30 cellular contexts compared by ENCODE assay signal in genomic region chr3:146921693-146922092, GRCh38.
"Had no signal": no experiment of that assay in that cellular context is flagged by ENCODE, and none has a peak within 500 bp of the region (broad histone marks: within the 10 kb centered on the region; RNA-seq: fewer than 3 reads in every experiment).

No MANE protein-coding gene starts in this region.

- H3K9me3 ChIP-seq: ascending aorta, body of pancreas, MG63, SJCRH30 had no signal

- H3K36me3 ChIP-seq: ascending aorta, MG63, SJCRH30 had no signal

- H3K27me3 Mint-ChIP-seq: activated B cell treated with CpG ODN at 0.5 μM for 24 hours; activated CD4-positive, alpha-beta memory T cell treated with anti-CD3 and anti-CD28 coated beads for 36 hours; activated CD4-positive, alpha-beta T cell treated with anti-CD3 and anti-CD28 coated beads, Interleukin-2, amount 10 ng/mL, durations not matched to agents 7 days and 5 days; activated naive CD8-positive, alpha-beta T cell treated with anti-CD3 and anti-CD28 coated beads, Interleukin-2, amount 50 U/mL, for 24 hours; central memory CD8-positive, alpha-beta T cell had no signal

- H3K9me3 Mint-ChIP-seq: activated CD4-positive, alpha-beta T cell treated with anti-CD3 and anti-CD28 coated beads, Interleukin-2, amount 10 ng/mL, durations not matched to agents 7 days and 5 days had no signal

- H3K36me3 Mint-ChIP-seq: activated CD4-positive, alpha-beta memory T cell treated with anti-CD3 and anti-CD28 coated beads for 36 hours had no signal

- H3K4me1 ChIP-seq: ascending aorta, body of pancreas, SJCRH30 had no signal

- DNase-seq: activated B cell treated with CpG ODN at 0.5 μM for 24 hours; activated CD4-positive, alpha-beta memory T cell treated with anti-CD3 and anti-CD28 coated beads for 36 hours; activated CD4-positive, alpha-beta T cell treated with anti-CD3 and anti-CD28 coated beads, Interleukin-2, amount 10 ng/mL, durations not matched to agents 7 days and 5 days; activated CD8-positive, alpha-beta memory T cell treated with anti-CD3 and anti-CD28 coated beads for 24 hours; activated effector memory CD4-positive, alpha-beta T cell treated with anti-CD3 and anti-CD28 coated beads, Interleukin-2, amount 50 U/mL, for 16 hours; activated naive CD4-positive, alpha-beta T cell treated with Interleukin-2 at 50 U/mL for 16 hours; activated naive CD8-positive, alpha-beta T cell treated with anti-CD3 and anti-CD28 coated beads, Interleukin-2, amount 50 U/mL, for 24 hours; activated T-cell treated with anti-CD3 and anti-CD28 coated beads, Interleukin-2, amount 50 U/mL, for 4 hours; amniotic stem cell; body of pancreas; MG63; MV-4-11; NCI-H1092 treated with DMSO at 0.1 percent for 48 hours; NCI-H1417 treated with DMSO at 0.1 percent for 48 hours; NCI-H1694; NCI-H2029; NCI-H2107; NCI-H2171 treated with DMSO at 0.1 percent for 48 hours; NCI-H226; NCI-H510A; NCI-H526 treated with DMSO at 0.1 percent for 48 hours; NCI-H82; Right ventricle myocardium superior; RPMI8226; SJCRH30 had no signal

- H3K27ac ChIP-seq: ascending aorta, body of pancreas, SJCRH30 had no signal

- H3K4me3 ChIP-seq: ascending aorta, body of pancreas, MG63, SJCRH30 had no signal

- ATAC-seq: activated naive CD4-positive, alpha-beta T cell treated with anti-CD3 and anti-CD28 coated beads, Interleukin-2, amount 50 U/mL, for 72 hours; activated naive CD8-positive, alpha-beta T cell treated with anti-CD3 and anti-CD28 coated beads, Interleukin-2, amount 50 U/mL, for 24 hours; activated T-cell treated with anti-CD3 and anti-CD28 coated beads, Interleukin-2, amount 50 U/mL, for 4 hours; body of pancreas; Panc1 had no signal

- H3K27ac Mint-ChIP-seq: activated B cell treated with CpG ODN at 0.5 μM for 24 hours; activated CD4-positive, alpha-beta memory T cell treated with anti-CD3 and anti-CD28 coated beads for 36 hours; activated CD4-positive, alpha-beta T cell treated with anti-CD3 and anti-CD28 coated beads, Interleukin-2, amount 10 ng/mL, durations not matched to agents 7 days and 5 days; activated naive CD4-positive, alpha-beta T cell treated with anti-CD3 and anti-CD28 coated beads, Interleukin-2, amount 50 U/mL, for 72 hours; activated naive CD8-positive, alpha-beta T cell treated with anti-CD3 and anti-CD28 coated beads, Interleukin-2, amount 50 U/mL, for 24 hours; T-helper 1 cell treated with Interleukin-12 subunit alpha and Interleukin-12 subunit beta and Interleukin-4 antibody, amounts not matched to agents 30 μg/mL and 1 μg/mL, for 36 hours had no signal

- H3K27me3 ChIP-seq: ascending aorta, body of pancreas, MG63, SJCRH30 had no signal

- H3K4me3 Mint-ChIP-seq: activated B cell treated with CpG ODN at 0.5 μM for 24 hours; activated CD4-positive, alpha-beta memory T cell treated with anti-CD3 and anti-CD28 coated beads for 36 hours; activated CD4-positive, alpha-beta T cell treated with anti-CD3 and anti-CD28 coated beads, Interleukin-2, amount 10 ng/mL, durations not matched to agents 7 days and 5 days; activated naive CD8-positive, alpha-beta T cell treated with anti-CD3 and anti-CD28 coated beads, Interleukin-2, amount 50 U/mL, for 24 hours; activated T-cell treated with anti-CD3 and anti-CD28 coated beads, Interleukin-2, amount 50 U/mL, for 4 hours; central memory CD8-positive, alpha-beta T cell; T-helper 1 cell treated with Interleukin-12 subunit alpha and Interleukin-12 subunit beta and Interleukin-4 antibody, amounts not matched to agents 30 μg/mL and 1 μg/mL, for 36 hours had no signal

- H3K4me1 Mint-ChIP-seq: activated B cell treated with CpG ODN at 0.5 μM for 24 hours; activated CD4-positive, alpha-beta T cell treated with anti-CD3 and anti-CD28 coated beads, Interleukin-2, amount 10 ng/mL, durations not matched to agents 7 days and 5 days; activated naive CD8-positive, alpha-beta T cell treated with anti-CD3 and anti-CD28 coated beads, Interleukin-2, amount 50 U/mL, for 24 hours; central memory CD8-positive, alpha-beta T cell had no signal
